In the genomic region with DNA sequence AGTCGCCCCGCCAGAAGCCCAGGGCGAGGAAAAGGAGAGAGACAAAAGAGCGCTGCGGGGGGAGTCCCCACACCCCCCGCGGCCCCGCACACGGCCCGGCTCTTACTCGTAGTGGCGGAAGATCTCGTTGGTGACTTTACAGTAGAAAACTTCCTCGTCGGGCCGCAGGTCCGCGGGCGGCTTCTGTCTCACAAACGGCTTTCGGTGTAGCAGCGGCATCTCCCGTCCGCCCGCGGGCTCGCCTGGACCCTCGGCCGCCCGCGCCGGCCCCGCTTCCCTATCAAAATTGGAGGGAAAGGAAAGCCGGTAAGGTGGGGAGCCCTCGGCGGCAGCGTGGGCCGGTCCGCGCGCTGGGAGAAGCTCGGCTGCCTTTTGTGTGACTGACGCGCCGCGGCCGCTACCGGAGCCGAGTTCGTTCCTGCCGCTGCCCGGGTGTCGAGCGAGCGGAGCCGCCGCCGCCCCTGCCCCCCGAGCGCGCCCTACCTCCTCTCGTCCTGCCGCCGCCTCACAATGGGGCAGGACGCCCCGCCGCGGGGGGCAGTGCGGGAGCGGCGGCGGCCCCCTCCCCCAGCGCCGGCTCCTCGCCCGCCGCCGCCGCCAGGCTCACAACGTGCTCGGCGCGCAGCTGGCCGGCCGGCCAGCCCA, we compare ENCODE assay signal across 8 cellular contexts. TPM values are rescaled to one million over a fixed set of nuclear protein-coding genes. Genes with fewer than 3 reads are reported as not detected.
DNase-seq lines count a peak whose midpoint lies in the region; TF ChIP-seq lines count a peak whose summit lies in the region.

No MANE protein-coding gene starts in this region.

- H3K27ac ChIP-seq in iPS-20b (ENCODE audit: low read length) (peak overlapping the region; percentile 9), spleen (peak overlapping the region; percentile 95 to 100 (median 99))

- H3K4me3 ChIP-seq in GM12875 (ENCODE audit: low read depth, low read length) (peak overlapping the region; percentile 52), HAP-1 (peak overlapping the region; percentile 91), Loucy (ENCODE audit: low read length, poor library complexity, severe bottlenecking) (peak overlapping the region; percentile 87), iPS-20b (ENCODE audit: low read length) (peak overlapping the region; percentile 87), spleen (peak overlapping the region; percentile 62 to 97 (median 93))

- H3K27me3 Mint-ChIP-seq in brain, result peaks cover 19% of the 10 kb centered on the region

- TF ChIP-seq CTCF in GM12875 (IDR thresholded peaks at IDR 0.05; ENCODE audit: borderline replicate concordance, insufficient read depth, low read depth, low read length) (no peak), Loucy (conservative IDR thresholded peaks at IDR 0.05; ENCODE audit: low read length) (no peak), brain (conservative IDR thresholded peaks at IDR 0.05) (no peak), spleen (IDR thresholded peaks at IDR 0.05 in 8 of 11, conservative IDR thresholded peaks at IDR 0.05 in 3 of 11) (peak in 1 of 11 experiments; percentile 13)

- 0 to 1% (median 0%) methylated on average over 52 to 85 of the region's 85 CpGs for WGBS in spleen, 5 donors

- no peaks in the 10 kb centered on the region for H3K36me3 Mint-ChIP-seq in brain

- H3K79me2 ChIP-seq in Loucy (ENCODE audit: insufficient read depth, low read length), result peaks cover 59% of the 10 kb centered on the region

- H3K9ac ChIP-seq in Loucy (ENCODE audit: low read depth, low read length, poor library complexity, severe bottlenecking) (peak overlapping the region; percentile 93), iPS-20b (ENCODE audit: low read depth, low read length) (peak overlapping the region; percentile 73; the same call in 1 of the 2 replicates)

- intact Hi-C loops in spleen (cut with DNase I; ENCODE audit: low total_unique reads), result loop anchor here (5.0 kb wide), 1 partner anchor 108 kb away; the partner anchor contains the start of gene SRP54

- no peaks in the 10 kb centered on the region for H3K9me2 ChIP-seq in Loucy (replicated peaks; ENCODE audit: low read depth, low read length)

- H3K4me1 ChIP-seq in HAP-1 (peaks cover 8% of the 10 kb centered on the region), Loucy (ENCODE audit: insufficient read depth, low read length, poor library complexity, severe bottlenecking) (peaks cover 42% of the 10 kb centered on the region), iPS-20b (ENCODE audit: insufficient read depth, low read length) (no peaks in the 10 kb centered on the region; the same call in 1 of the 2 replicates), spleen (peaks cover 12 to 49% (median 42%) of the 10 kb centered on the region in 6 donors)

- no peaks in the 10 kb centered on the region for H3K9me3 Mint-ChIP-seq in brain

- peak overlapping the region; percentile 88 to 98 (median 93) for H3K4me3 Mint-ChIP-seq in brain

- H3K36me3 ChIP-seq in HAP-1 (replicated peaks) (peaks cover 23% of the 10 kb centered on the region), Loucy (ENCODE audit: insufficient read depth, low read length) (peaks cover 3% of the 10 kb centered on the region), iPS-20b (ENCODE audit: insufficient read depth, low read depth, low read length) (peaks cover 10% of the 10 kb centered on the region), spleen (peaks cover 0 to 22% (median 0%) of the 10 kb centered on the region in 6 donors)

- H3K4me1 Mint-ChIP-seq in brain, result peaks cover 35% of the 10 kb centered on the region

- DNase-seq in HAP-1 (ENCODE audit: low spot score in 2 of 2) (peak; percentile 19 to 61), T-helper 2 cell (peak in 4 of 5 experiments; percentile 25 to 74 (median 38)), spleen (peak; percentile 94), middle frontal gyrus (ENCODE audit: extremely low spot score, low spot score) (no peak)

- no peaks in the 10 kb centered on the region for H3K27me3 ChIP-seq in HAP-1 (ENCODE audit: low read depth)
- no peaks in the 10 kb centered on the region for H3K27me3 ChIP-seq in Loucy (ENCODE audit: insufficient read depth, low read length, poor library complexity, severe bottlenecking)
- peaks cover 14% of the 10 kb centered on the region for H3K27me3 ChIP-seq in iPS-20b (ENCODE audit: insufficient read depth, low read length)
- no peaks in the 10 kb centered on the region for H3K27me3 ChIP-seq in spleen (replicated peaks in 1 of 7)

- no peaks in the 10 kb centered on the region; the same call in 1 of the 2 replicates for H3K9me3 ChIP-seq in HAP-1
- H3K9me3 ChIP-seq in Loucy (ENCODE audit: insufficient read depth, low read depth, low read length), result no peaks in the 10 kb centered on the region
- no peaks in the 10 kb centered on the region for H3K9me3 ChIP-seq in iPS-20b (ENCODE audit: insufficient read depth, low read depth, low read length)
- H3K9me3 ChIP-seq in spleen, result no peaks in the 10 kb centered on the region

- no peaks in the 10 kb centered on the region for H3F3A ChIP-seq in Loucy (ENCODE audit: low read depth)

- in situ Hi-C loops in HAP-1 (cut with MboI; ENCODE audit: low sequenced_read_pairs), result loop anchor here (10.0 kb wide), 1 partner anchor 250 kb away; the partner anchor contains the start of genes PPP2R3C and PRORP

- peak overlapping the region; percentile 93 for H2AFZ ChIP-seq in Loucy (ENCODE audit: low read length)

- peaks cover 28% of the 10 kb centered on the region for H4K20me1 ChIP-seq in Loucy (ENCODE audit: insufficient read depth, low read length, poor library complexity, severe bottlenecking)

- H3K27ac Mint-ChIP-seq in brain, result peak overlapping the region; percentile 84 to 99 (median 87)

- peak overlapping the region; percentile 77 for H3K4me2 ChIP-seq in Loucy (ENCODE audit: low read depth, low read length, poor library complexity, severe bottlenecking)

- no peak for TF ChIP-seq POLR2A in spleen (IDR thresholded peaks at IDR 0.05)

RNA-seq across cellular contexts. Expression of gene BAZ1A, which starts 0.7 kb away (rescaled TPM):
- polyA plus RNA-seq in brain (ENCODE audit: insufficient read depth, low read depth, low replicate concordance), result 7.7 TPM
- total RNA-seq in spleen, result 100 to 1,000 TPM in 2 of 7 donors, 10 to 100 TPM in 5; 58.1 to 126 (median 89.0) TPM
- polyA plus RNA-seq in spleen, result 10 to 100 TPM; 22.3 to 28.6 (median 23.5) TPM
